23 cellular contexts compared by ENCODE assay signal in genomic region chr3:15350141-15350540, GRCh38. TPM values are rescaled to one million over a fixed set of nuclear protein-coding genes. Genes with fewer than 3 reads are reported as not detected.
DNase-seq lines count a peak whose midpoint lies in the region; ATAC-seq, FAIRE-seq and TF ChIP-seq lines count a peak whose summit lies in the region.
"Had no signal": no experiment of that assay in that cellular context is flagged by ENCODE, and none has a peak within 500 bp of the region (broad histone marks: within the 10 kb centered on the region; RNA-seq: fewer than 3 reads in every experiment).

No MANE protein-coding gene starts in this region.

- H3K9me3 ChIP-seq in CD4-positive, alpha-beta T cell (ENCODE audit: control insufficient read depth, low read length) = no peaks in the 10 kb centered on the region
- H3K9me3 ChIP-seq in H1 (ENCODE audit: insufficient read depth in 2 of 2, low read depth in 1 of 2, low read length in 1 of 2) = peaks cover 13% of the 10 kb centered on the region in 2 experiments
- H3K9me3 ChIP-seq in trophoblast cell (ENCODE audit: insufficient read depth, low read depth, low read length) = peaks cover 7% of the 10 kb centered on the region

- no peak for DNase-seq in CD4-positive, alpha-beta T cell
- DNase-seq in OCI-M1 (lab: John Stamatoyannopoulos, UW) = peak; percentile 8
- DNase-seq in H1 (ENCODE audit: low read depth in 1 of 2, low spot score in 2 of 2) = no peak
- no peak for DNase-seq in trophoblast cell
- no peak for DNase-seq in NCI-H146 (lab: John Stamatoyannopoulos, UW)
- no peak for DNase-seq in HFFc6
- DNase-seq in foreskin melanocyte = no peak
- DNase-seq: 8988T; CD8-positive, alpha-beta memory T cell; COR-L47; DMS 273 treated with DMSO at 0.1 percent for 48 hours; DMS53; DND-41; EL; GM23248; HCEC 1CT had no signal

- no peak overlapping the region for H3K18ac ChIP-seq in H1 (ENCODE audit: extremely low read depth, low read length)
- no peak overlapping the region for H3K18ac ChIP-seq in trophoblast cell (ENCODE audit: low read length)

- no peaks in the 10 kb centered on the region for H3K27me3 ChIP-seq in CD4-positive, alpha-beta T cell (ENCODE audit: control insufficient read depth, insufficient read depth, low read length)
- H3K27me3 ChIP-seq in H1 (replicated peaks in 1 of 4; ENCODE audit: control insufficient read depth in 3 of 4, extremely low read depth in 1 of 4, insufficient read depth in 3 of 4, low read length in 3 of 4) = no peaks in the 10 kb centered on the region
- H3K27me3 ChIP-seq in trophoblast cell (ENCODE audit: insufficient read depth, low read length) = no peaks in the 10 kb centered on the region
- H3K27me3 ChIP-seq: BLaER1 had no signal

- H3K27me3 Mint-ChIP-seq in CD4-positive, alpha-beta T cell = no peaks in the 10 kb centered on the region
- H3K27me3 Mint-ChIP-seq in HFFc6 (ENCODE audit: insufficient read depth) = peaks cover 5% of the 10 kb centered on the region
- H3K27me3 Mint-ChIP-seq: CD8-positive, alpha-beta memory T cell had no signal

- H4K91ac ChIP-seq in H1 (replicated peaks; ENCODE audit: insufficient read length, low read length) (no peak overlapping the region), trophoblast cell (ENCODE audit: low read depth, low read length) (no peak overlapping the region)

- POLR2A ChIA-PET in CD4-positive, alpha-beta T cell (lab: Charles Lee) = no interaction called here
- POLR2A ChIA-PET in H1 (lab: Charles Lee; ENCODE audit: partially characterized antibody) = interaction anchor here (0.6 kb wide), 1 partner anchor 9 kb away, joined by 3 read pairs; no protein-coding TSS in a partner anchor

- no peak overlapping the region for H3K4me3 Mint-ChIP-seq in CD4-positive, alpha-beta T cell
- no peak overlapping the region for H3K4me3 Mint-ChIP-seq in HFFc6
- H3K4me3 Mint-ChIP-seq: CD8-positive, alpha-beta memory T cell had no signal

- no peak overlapping the region for H2AFZ ChIP-seq in H1 (ENCODE audit: low read length)
- no peak overlapping the region for H2AFZ ChIP-seq in trophoblast cell (ENCODE audit: insufficient read depth, low read length, poor library complexity)
- H2AFZ ChIP-seq: GM23248 had no signal

- H2BK15ac ChIP-seq in H1 (ENCODE audit: low read length) = no peak overlapping the region

- H2BK20ac ChIP-seq in H1 (ENCODE audit: low read length) = no peak overlapping the region

- H2BK120ac ChIP-seq in H1 (replicated peaks; ENCODE audit: low read depth, low read length) = no peak overlapping the region
- H2BK120ac ChIP-seq in trophoblast cell (ENCODE audit: insufficient read depth, low read length, poor library complexity) = no peak overlapping the region

- H2AK5ac ChIP-seq in H1 (ENCODE audit: low read depth, low read length) (no peak overlapping the region; the same call in 1 of the 2 replicates), trophoblast cell (ENCODE audit: low read length) (no peak overlapping the region)

- no peak overlapping the region for H2BK5ac ChIP-seq in H1 (ENCODE audit: low read depth, low read length)
- no peak overlapping the region for H2BK5ac ChIP-seq in trophoblast cell (ENCODE audit: low read depth, low read length, poor library complexity)

- H3K4ac ChIP-seq in H1 (replicated peaks; ENCODE audit: insufficient read length, low read depth, low read length) (no peak overlapping the region), trophoblast cell (ENCODE audit: low read depth, low read length) (no peak overlapping the region)

- no peaks in the 10 kb centered on the region for H4K20me1 ChIP-seq in H1 (replicated peaks in 1 of 2; ENCODE audit: control insufficient read depth in 1 of 2, insufficient read depth in 2 of 2, low read length in 2 of 2)
- H4K20me1 ChIP-seq: BLaER1 had no signal

- intact Hi-C loops in CD4-positive, alpha-beta T cell (cut with DNase I, micrococcal nuclease) = no loop called here

- H2BK12ac ChIP-seq in H1 (ENCODE audit: low read depth, low read length) (no peak overlapping the region), trophoblast cell (ENCODE audit: low read length) (no peak overlapping the region)

- no peak overlapping the region for H3K56ac ChIP-seq in H1 (replicated peaks; ENCODE audit: insufficient read length, low read depth, low read length)

- no peak for TF ChIP-seq CTCF in CD4-positive, alpha-beta T cell (IDR thresholded peaks at IDR 0.05)
- no peak for TF ChIP-seq CTCF in H1 (IDR thresholded peaks at IDR 0.05; ENCODE audit: control extremely low read depth in 1 of 3, insufficient read depth in 1 of 3, low read depth in 1 of 3, low read length in 3 of 3)
- no peak for TF ChIP-seq CTCF in HFFc6 (IDR thresholded peaks at IDR 0.05)

- H4K5ac ChIP-seq in H1 (ENCODE audit: insufficient read length, low read depth, low read length) = no peak overlapping the region

- H4K12ac ChIP-seq in trophoblast cell (ENCODE audit: low read depth, low read length) = no peak overlapping the region

- H3K9me3 Mint-ChIP-seq in CD4-positive, alpha-beta T cell = peaks cover 7% of the 10 kb centered on the region
- H3K9me3 Mint-ChIP-seq in HFFc6 = no peaks in the 10 kb centered on the region

- H3K4me3 ChIP-seq in H1 (ENCODE audit: extremely low read depth in 1 of 4, insufficient read depth in 2 of 4, low read depth in 3 of 4, low read length in 4 of 4) (no peak overlapping the region), trophoblast cell (ENCODE audit: low read depth, low read length) (no peak overlapping the region)
- H3K4me3 ChIP-seq: BLaER1, GM12878, GM23248 had no signal

- H3K23me2 ChIP-seq in H1 (ENCODE audit: low read depth, low read length) = no peaks in the 10 kb centered on the region

- H3K23ac ChIP-seq in H1 (ENCODE audit: insufficient read length) (no peak overlapping the region), trophoblast cell (ENCODE audit: low read length) (no peak overlapping the region)

- 91% methylated on average over 3 of the region's 3 CpGs; no CpG with 5 or more reads in 1 of the 2 experiments for WGBS in H1 (ENCODE audit: extremely low coverage in 1 of 2, insufficient coverage in 1 of 2, insufficient read length in 1 of 2, insufficient replicate concordance in 2 of 2, low coverage in 1 of 2, low lambda C conversion rate in 2 of 2, missing lambda C conversion rate in 1 of 2), 2 experiments
- WGBS in trophoblast cell (ENCODE audit: extremely low coverage, insufficient coverage, insufficient read length) = no CpG with 5 or more reads among the region's 3 CpGs

- no peak overlapping the region for H3K27ac ChIP-seq in CD4-positive, alpha-beta T cell (ENCODE audit: low read depth, low read length)
- no peak overlapping the region for H3K27ac ChIP-seq in H1 (ENCODE audit: low read depth, low read length)
- no peak overlapping the region for H3K27ac ChIP-seq in trophoblast cell (ENCODE audit: low read depth, low read length)
- H3K27ac ChIP-seq: BLaER1, GM23248 had no signal

- FAIRE-seq in H1 (lab: Jason Lieb, UNC) = no peak
- FAIRE-seq: GM12878, GM19239, H54, HepG2 had no signal

- TF ChIP-seq RAD21 in H1 (IDR thresholded peaks at IDR 0.05 in 1 of 2, conservative IDR thresholded peaks at IDR 0.05 in 1 of 2; ENCODE audit: low read depth in 2 of 2, low read length in 2 of 2) = no peak

- no peak overlapping the region for H3K4me2 ChIP-seq in H1 (ENCODE audit: insufficient read depth in 1 of 2, low read depth in 2 of 2, low read length in 2 of 2)
- H3K4me2 ChIP-seq in trophoblast cell (ENCODE audit: low read length) = no peak overlapping the region
- H3K4me2 ChIP-seq: BLaER1 had no signal

- no peak overlapping the region for H3K14ac ChIP-seq in H1 (ENCODE audit: insufficient read length)
- peak overlapping the region; percentile 24 for H3K14ac ChIP-seq in trophoblast cell (ENCODE audit: low read length)

- no peak for TF ChIP-seq POLR2A in H1 (IDR thresholded peaks at IDR 0.05; ENCODE audit: control extremely low read depth in 1 of 2, low read depth in 2 of 2, low read length in 2 of 2)

- no peak for ATAC-seq in CD4-positive, alpha-beta T cell (ENCODE audit: poor library complexity)
- ATAC-seq: GM12878, HepG2 had no signal

- H3K36me3 Mint-ChIP-seq in CD4-positive, alpha-beta T cell (ENCODE audit: low read depth) = no peaks in the 10 kb centered on the region
- H3K36me3 Mint-ChIP-seq in HFFc6 (ENCODE audit: low read depth) = no peaks in the 10 kb centered on the region
- H3K36me3 Mint-ChIP-seq: CD14-positive monocyte had no signal

- no peaks in the 10 kb centered on the region for H3K79me1 ChIP-seq in H1 (ENCODE audit: low read depth, low read length)
- H3K79me1 ChIP-seq in trophoblast cell (ENCODE audit: low read length) = peaks cover 8% of the 10 kb centered on the region

- H3K36me3 ChIP-seq in H1 (ENCODE audit: control insufficient read depth in 2 of 4, insufficient read depth in 4 of 4, low read length in 3 of 4) = no peaks in the 10 kb centered on the region; a peak in 1 of 8 replicates
- no peaks in the 10 kb centered on the region for H3K36me3 ChIP-seq in trophoblast cell (ENCODE audit: control insufficient read depth in 1 of 2, insufficient read depth in 2 of 2, low read length in 2 of 2)
- H3K36me3 ChIP-seq: BLaER1 had no signal

- H3K27ac Mint-ChIP-seq in CD4-positive, alpha-beta T cell = peak overlapping the region; percentile 51
- H3K27ac Mint-ChIP-seq in HFFc6 = no peak overlapping the region
- H3K27ac Mint-ChIP-seq: IgD-negative memory B cell had no signal

- H3K4me1 Mint-ChIP-seq in CD4-positive, alpha-beta T cell (ENCODE audit: low read depth) = peaks cover 63% of the 10 kb centered on the region
- H3K4me1 Mint-ChIP-seq in HFFc6 (ENCODE audit: low read depth) = no peaks in the 10 kb centered on the region

- H3K4me1 ChIP-seq in H1 (replicated peaks in 1 of 4; ENCODE audit: control insufficient read depth in 3 of 4, insufficient read depth in 4 of 4, low read length in 3 of 4) (no peaks in the 10 kb centered on the region), trophoblast cell (ENCODE audit: control insufficient read depth in 1 of 2, insufficient read depth in 2 of 2, low read length in 2 of 2) (peaks cover 0 to 4% of the 10 kb centered on the region in 2 experiments)

- CTCF ChIA-PET in CD4-positive, alpha-beta T cell (lab: Charles Lee) = interaction anchor here (0.9 to 1.8 kb wide), 3 partner anchors 12 to 82 kb away, joined by 3 to 5 read pairs (median 4); partner anchors contain the start of gene SH3BP5
- CTCF ChIA-PET in H1 (lab: Charles Lee; ENCODE audit: partially characterized antibody) = interaction anchor here (6.2 kb wide), 1 partner anchor 82 kb away, joined by 25 read pairs; no protein-coding TSS in a partner anchor

- H3K9ac ChIP-seq in H1 (replicated peaks in 1 of 4; ENCODE audit: extremely low read depth in 1 of 4, low read depth in 3 of 4, low read length in 3 of 4) (no peak overlapping the region), trophoblast cell (ENCODE audit: low read length) (no peak overlapping the region)
- H3K9ac ChIP-seq: BLaER1, GM23248 had no signal

- H4K8ac ChIP-seq in H1 (ENCODE audit: extremely low read depth, insufficient read depth, low read length) (no peak overlapping the region), trophoblast cell (ENCODE audit: low read depth, low read length) (no peak overlapping the region)

- TF ChIP-seq EP300 in H1 (IDR thresholded peaks at IDR 0.05; ENCODE audit: borderline replicate concordance in 1 of 2, low read depth in 2 of 2, low read length in 2 of 2) = no peak

- no peaks in the 10 kb centered on the region for H3K79me2 ChIP-seq in H1 (ENCODE audit: control insufficient read depth in 1 of 2, insufficient read depth in 2 of 2, low read length in 2 of 2)
- peaks cover 2% of the 10 kb centered on the region for H3K79me2 ChIP-seq in trophoblast cell (ENCODE audit: control insufficient read depth, insufficient read depth, low read length, poor library complexity)

RNA-seq across cellular contexts. Expression of gene SH3BP5, which starts 17.8 kb away (rescaled TPM):
- 10 to 100 TPM; 16.8 to 17.7 TPM for total RNA-seq in CD4-positive, alpha-beta T cell
- 9.4 and 9.7 TPM in 2 replicates for total RNA-seq in H1 (2021; fragmentation: NEBNext Ultra II Directional; extraction: Animal tissue kit (Norgen Biotek cat#: 25700))
- 6.3 and 7.1 TPM in 2 replicates for polyA plus RNA-seq in H1 (2011; rRNA removed)
- 10.8 TPM for polyA plus RNA-seq in H1 (2011; cell fraction: cytosol; rRNA removed)
- polyA plus RNA-seq in H1 (2011; cell fraction: nucleus; rRNA removed) = 8.9 TPM
- 9.6 to 12.8 TPM (median 10.5 TPM) in 4 replicates for polyA plus RNA-seq in H1 (2012, experiment 1 of 2)
- 2.4 TPM for polyA plus RNA-seq in H1 (2012, experiment 2 of 2)
- 4.6 TPM for polyA plus RNA-seq in H1 (2013, experiment 1 of 2)
- 5.1 TPM for polyA plus RNA-seq in H1 (2013, experiment 2 of 2)
- 6.6 and 7.8 TPM in 2 replicates for polyA minus RNA-seq in H1 (2011; rRNA and poly(A)+ RNA removed)
- 9.8 TPM for polyA minus RNA-seq in H1 (2011; cell fraction: cytosol; rRNA and poly(A)+ RNA removed)
- polyA minus RNA-seq in H1 (2011; cell fraction: nucleus; rRNA and poly(A)+ RNA removed) = 6.4 TPM
- polyA plus RNA-seq in trophoblast cell (2013) = 163 and 169 TPM in 2 replicates
- 10 to 100 TPM; 10.8 to 14.2 (median 11.9) TPM for total RNA-seq in HFFc6 (2021; fragmentation: NEBNext Ultra II Directional; extraction: Animal tissue kit (Norgen Biotek cat#: 25700))
